8 cellular contexts compared by ENCODE assay signal in genomic region chrX:101759000-101759399, GRCh38.
DNase-seq lines count a peak whose midpoint lies in the region; ATAC-seq and TF ChIP-seq lines count a peak whose summit lies in the region.

No MANE protein-coding gene starts in this region.

- H3K27me3 ChIP-seq in heart left ventricle = peaks cover 0 to 39% (median 0%) of the 10 kb centered on the region in 9 donors

- peak; percentile 6 for DNase-seq in NCI-H1436 (lab: John Stamatoyannopoulos, UW)
- DNase-seq in NCI-H1436 treated with DMSO at 0.1 percent for 48 hours (lab: John Stamatoyannopoulos, UW) = no peak
- peak; percentile 2 for DNase-seq in NCI-H1092 (lab: John Stamatoyannopoulos, UW)
- peak; percentile 26 to 29 for DNase-seq in activated T-cell treated with anti-CD3 and anti-CD28 coated beads, Interleukin-2, amount 50 U/mL, for 48 hours
- DNase-seq in heart left ventricle = peak in 3 of 5 donors; percentile 7 to 29 (median 15)
- no peak for DNase-seq in sciatic nerve (ENCODE audit: low spot score)

- 0% methylated on average over 1 of the region's 1 CpG for WGBS in heart left ventricle, 4 donors

- ATAC-seq in GM21825 (IDR thresholded peaks at IDR 0.05; ENCODE audit: unreplicated experiment) (peak; percentile 82), heart left ventricle (peak in 1 of 4 donors; percentile 65), sciatic nerve (peak; percentile 71), GM18873 (IDR thresholded peaks at IDR 0.05; ENCODE audit: low FRiP score, unreplicated experiment) (no peak)

- no peak for TF ChIP-seq POLR2A in heart left ventricle (IDR thresholded peaks at IDR 0.05)

- no peak overlapping the region for H3K27ac ChIP-seq in heart left ventricle

- H3K4me3 ChIP-seq in heart left ventricle = no peak overlapping the region

- H3K36me3 ChIP-seq in heart left ventricle = no peaks in the 10 kb centered on the region

- peak; percentile 20 to 53 (median 38) for TF ChIP-seq CTCF in heart left ventricle (IDR thresholded peaks at IDR 0.05)

- intact Hi-C loops in heart left ventricle (cut with DNase I) = loop anchor here in 2 of 10 donors (2.0 to 5.0 kb wide), 2 partner anchors 40 to 142 kb away; partner anchors contain the start of gene ARMCX6 (in 1 of the 2)
- intact Hi-C loops in sciatic nerve (cut with DNase I) = no loop called here

- no peaks in the 10 kb centered on the region for H3K9me3 ChIP-seq in heart left ventricle

- no peaks in the 10 kb centered on the region for H3K4me1 ChIP-seq in heart left ventricle

Comparison
In these comparisons a context has a peak if more than half of its experiments do, and no peak if none do; other contexts are left out.
1. DNase-seq: peak in NCI-H1436 (single experiment), NCI-H1092 (single experiment), activated T-cell treated with anti-CD3 and anti-CD28 coated beads, Interleukin-2, amount 50 U/mL, for 48 hours (2 of 2) and heart left ventricle (3 of 5); none in NCI-H1436 treated with DMSO at 0.1 percent for 48 hours (single experiment) and sciatic nerve (single experiment).